9 cellular contexts compared by ENCODE assay signal in the genomic region with DNA sequence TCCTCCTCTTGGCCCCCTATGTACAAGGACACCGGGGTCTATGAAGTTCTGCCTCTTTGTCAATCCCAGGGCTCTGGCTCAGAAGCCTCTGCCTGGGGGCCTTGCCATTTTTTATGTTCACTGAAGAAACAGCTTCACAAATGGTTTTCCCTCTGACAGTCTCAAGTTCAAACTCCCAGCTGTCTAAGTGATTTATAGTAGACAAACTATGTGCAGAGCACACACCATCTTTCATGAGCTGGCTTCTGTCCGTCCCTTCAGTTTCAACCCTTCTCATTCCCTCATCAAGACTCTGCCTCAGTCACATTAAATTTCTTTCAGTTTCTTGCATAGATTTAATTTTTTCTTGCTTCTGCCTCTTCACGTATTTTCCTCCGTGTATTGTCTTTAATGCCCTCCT. TPM values are rescaled to one million over a fixed set of nuclear protein-coding genes. Genes with fewer than 3 reads are reported as not detected.
"Had no signal": no experiment of that assay in that cellular context is flagged by ENCODE, and none has a peak within 500 bp of the region (broad histone marks: within the 10 kb centered on the region; RNA-seq: fewer than 3 reads in every experiment).

No MANE protein-coding gene starts in this region.

- H2AFZ ChIP-seq: GM23338 had no signal

- DNase-seq: H9, KG1 had no signal

- ATAC-seq: GM23338, HepG2 had no signal

- H3K4me3 ChIP-seq: GM23338 had no signal

- FAIRE-seq: H1, H54, HepG2 had no signal

- H3K4me2 ChIP-seq: GM23338 had no signal

RNA-seq across cellular contexts. Expression of gene DCD, which starts 2.7 kb away (rescaled TPM):
- total RNA-seq: GM23338, H1, H9, HepG2, HFFc6, HT1080 had no signal
- polyA plus RNA-seq: GM23338, H1, HepG2, IgD-negative memory B cell had no signal

RNA-seq across cellular contexts. Expression of gene LACRT, which starts 16.2 kb away (rescaled TPM):
- total RNA-seq: GM23338, H1, H9, HepG2, HFFc6, HT1080 had no signal
- polyA plus RNA-seq: GM23338, H1, HepG2, IgD-negative memory B cell had no signal
